ENCODE assay signal across 24 cellular contexts in the genomic region with DNA sequence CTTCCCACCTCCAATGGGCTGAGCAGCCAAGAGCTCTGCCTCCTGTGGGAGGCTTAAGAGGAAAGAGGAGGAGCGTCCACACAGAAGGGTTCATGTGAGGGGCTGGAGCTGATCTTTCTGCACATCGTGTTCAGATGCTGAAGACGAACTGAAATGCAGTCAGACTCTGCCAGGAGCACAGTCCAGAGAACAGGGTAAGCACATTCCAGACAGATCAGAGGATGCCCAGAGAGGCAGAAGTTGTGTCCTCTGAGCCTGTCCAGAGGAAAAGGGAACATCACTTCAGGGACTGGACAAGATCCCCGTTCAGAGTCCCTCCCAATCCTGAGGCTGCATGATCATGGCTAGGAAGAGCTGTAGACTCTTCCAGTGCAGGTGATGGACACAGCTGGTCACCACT.
DNase-seq lines count a peak whose midpoint lies in the region; ATAC-seq and TF ChIP-seq lines count a peak whose summit lies in the region.
"Had no signal": no experiment of that assay in that cellular context is flagged by ENCODE, and none has a peak within 500 bp of the region (broad histone marks: within the 10 kb centered on the region; RNA-seq: fewer than 3 reads in every experiment).

No MANE protein-coding gene starts in this region.

- intact Hi-C loops in right cardiac atrium (cut with DNase I): no loop called here
- intact Hi-C loops in cardiac septum (cut with DNase I): no loop called here
- intact Hi-C loops in spleen (cut with DNase I; ENCODE audit: low total_unique reads): no loop called here

- no peaks in the 10 kb centered on the region for H3K36me3 ChIP-seq in spleen
- H3K36me3 ChIP-seq: BLaER1 had no signal

- ATAC-seq in right cardiac atrium: peak; percentile 25 to 59
- no peak for ATAC-seq in GM18517 (IDR thresholded peaks at IDR 0.05; ENCODE audit: unreplicated experiment)
- ATAC-seq: HepG2, PC-3 had no signal

- H3K9me3 ChIP-seq in right cardiac atrium (ENCODE audit: control insufficient read depth, low read length): no peaks in the 10 kb centered on the region
- H3K9me3 ChIP-seq in spleen: no peaks in the 10 kb centered on the region
- H3K9me3 ChIP-seq: BLaER1 had no signal

- H3K4me1 ChIP-seq in right cardiac atrium (ENCODE audit: control insufficient read depth, insufficient read depth, low read length): no peaks in the 10 kb centered on the region
- no peaks in the 10 kb centered on the region for H3K4me1 ChIP-seq in spleen

- H3K27me3 ChIP-seq in right cardiac atrium (ENCODE audit: control insufficient read depth, insufficient read depth): no peaks in the 10 kb centered on the region
- peaks cover 0 to 10% (median 0%) of the 10 kb centered on the region in 7 donors for H3K27me3 ChIP-seq in spleen (replicated peaks in 1 of 7)
- H3K27me3 ChIP-seq: BLaER1 had no signal

- no peak for TF ChIP-seq POLR2A in spleen (IDR thresholded peaks at IDR 0.05)

- H3K27ac ChIP-seq in right cardiac atrium (ENCODE audit: low read length): no peak overlapping the region
- H3K27ac ChIP-seq in spleen: no peak overlapping the region
- H3K27ac ChIP-seq: BLaER1, GM23248 had no signal

- DNase-seq in right cardiac atrium (no peak), cardiac septum (ENCODE audit: low spot score) (no peak), mucosa of gallbladder (ENCODE audit: low spot score) (peak; percentile 24), spleen (peak; percentile 34), NCI-H510A (lab: John Stamatoyannopoulos, UW) (no peak), T-helper 9 cell (no peak)
- DNase-seq: CD4-positive, CD25-positive, alpha-beta regulatory T cell; DMS153; GM23248; H9; Karpas-422; NCI-H1092 treated with DMSO at 0.1 percent for 48 hours; NCI-H1436; NCI-H187; NCI-H2081 treated with DMSO at 0.1 percent for 48 hours; NCI-H2171 treated with DMSO at 0.1 percent for 48 hours; NCI-H345; NCI-H524; NCI-H748 treated with DMSO at 0.1 percent for 48 hours; PC-3; SHP77 had no signal

- WGBS in right cardiac atrium: 54% methylated on average over 4 of the region's 4 CpGs
- WGBS in spleen, 5 donors: 82 to 95% (median 87%) methylated on average over 4 of the region's 4 CpGs

- H3K4me3 ChIP-seq in right cardiac atrium (ENCODE audit: low read length) (no peak overlapping the region), spleen (no peak overlapping the region)
- H3K4me3 ChIP-seq: BLaER1, GM23248 had no signal

- no peak for TF ChIP-seq CTCF in spleen (IDR thresholded peaks at IDR 0.05 in 8 of 11, conservative IDR thresholded peaks at IDR 0.05 in 3 of 11)

Comparison
In these comparisons a context has a peak if more than half of its experiments do, and no peak if none do; other contexts are left out.
1. DNase-seq: peak in mucosa of gallbladder (single experiment) and spleen (single experiment); none in right cardiac atrium (0 of 3), cardiac septum (single experiment), NCI-H510A (single experiment) and T-helper 9 cell (single experiment).